In genomic region chr5:145341842-145342241, GRCh38 we compare ENCODE assay signal across 12 cellular contexts.
"Had no signal": no experiment of that assay in that cellular context is flagged by ENCODE, and none has a peak within 500 bp of the region (broad histone marks: within the 10 kb centered on the region; RNA-seq: fewer than 3 reads in every experiment).

No MANE protein-coding gene starts in this region.

- H3K4me3 ChIP-seq: colonic mucosa, skin epidermis, stomach had no signal

- H3K4me1 Mint-ChIP-seq: activated naive CD8-positive, alpha-beta T cell treated with anti-CD3 and anti-CD28 coated beads for 36 hours; natural killer cell had no signal

- ATAC-seq: activated CD4-positive, CD25-positive, alpha-beta regulatory T cell treated with anti-CD3 and anti-CD28 coated beads, Interleukin-2, amount 50 U/mL, for 24 hours; activated T-cell treated with anti-CD3 and anti-CD28 coated beads, Interleukin-2, amount 50 U/mL, for 4 hours; natural killer cell had no signal

- H3K36me3 Mint-ChIP-seq: activated naive CD8-positive, alpha-beta T cell treated with anti-CD3 and anti-CD28 coated beads for 36 hours; natural killer cell had no signal

- H3K36me3 ChIP-seq: colonic mucosa, stomach had no signal

- H3K4me1 ChIP-seq: colonic mucosa had no signal

- H3K27me3 ChIP-seq: colonic mucosa, stomach had no signal

- H3K27ac ChIP-seq: colonic mucosa, skin epidermis, stomach had no signal

- DNase-seq: activated CD4-positive, alpha-beta T cell treated with anti-CD3 and anti-CD28 coated beads, Interleukin-2, amount 50 U/mL, for 48 hours; activated effector memory CD4-positive, alpha-beta T cell treated with anti-CD3 and anti-CD28 coated beads, Interleukin-2, amount 50 U/mL, for 16 hours; activated naive CD8-positive, alpha-beta T cell treated with anti-CD3 and anti-CD28 coated beads for 36 hours; activated T-cell treated with anti-CD3 and anti-CD28 coated beads, Interleukin-2, amount 50 U/mL, for 4 hours; anterior cingulate cortex; colonic mucosa; hypothalamus; natural killer cell; posterior cingulate gyrus; stomach had no signal

- H3K27ac Mint-ChIP-seq: activated naive CD8-positive, alpha-beta T cell treated with anti-CD3 and anti-CD28 coated beads for 36 hours; natural killer cell had no signal

- H3K9me3 ChIP-seq: colonic mucosa had no signal

- H3K4me3 Mint-ChIP-seq: activated naive CD8-positive, alpha-beta T cell treated with anti-CD3 and anti-CD28 coated beads for 36 hours; activated T-cell treated with anti-CD3 and anti-CD28 coated beads, Interleukin-2, amount 50 U/mL, for 4 hours; natural killer cell had no signal

- H3K27me3 Mint-ChIP-seq: activated naive CD8-positive, alpha-beta T cell treated with anti-CD3 and anti-CD28 coated beads for 36 hours had no signal
